Comparison of ENCODE assay signal across 2 cellular contexts in the genomic region with DNA sequence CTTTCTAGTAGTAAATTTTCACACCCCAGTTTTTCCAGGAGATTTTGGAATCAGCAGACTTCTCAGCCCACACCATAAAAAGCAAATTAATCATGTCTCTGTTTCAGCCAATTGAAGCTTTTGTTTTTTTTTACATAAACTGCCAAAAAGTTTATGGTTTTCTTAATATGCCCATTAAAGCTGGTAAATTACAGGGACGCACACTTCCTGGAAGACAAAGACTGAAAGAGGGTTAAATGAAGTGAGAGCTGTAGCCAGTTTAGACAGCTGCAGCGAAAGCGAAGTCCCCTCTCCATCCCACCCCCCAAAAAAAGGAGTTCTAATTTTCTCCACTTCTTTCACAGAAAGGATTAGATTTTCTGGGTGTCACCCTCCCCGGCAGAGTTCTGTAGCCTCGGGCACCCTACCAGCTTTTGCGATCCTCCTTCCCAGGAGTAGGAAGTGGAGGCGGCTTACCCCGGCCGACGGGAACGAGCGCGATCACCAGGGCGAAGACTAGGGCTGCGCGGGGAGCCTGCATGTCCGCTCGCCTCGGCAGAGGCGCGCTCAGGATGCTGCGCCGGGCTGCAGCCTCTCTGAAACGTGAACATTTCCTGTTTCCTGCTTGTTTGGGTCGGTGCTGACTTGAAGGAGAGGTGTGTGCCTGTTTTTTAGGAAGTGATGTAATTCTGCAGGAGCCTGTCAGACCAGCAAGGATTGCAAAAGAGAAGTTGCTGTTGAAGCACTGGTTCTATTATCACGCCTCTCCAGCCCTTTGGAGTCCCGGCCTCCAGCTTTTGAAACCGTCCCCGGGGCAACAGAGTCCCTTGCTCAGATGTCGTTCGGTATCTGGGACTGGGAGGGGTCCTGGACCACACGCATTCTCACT.
A peak's percentile ranks its signal among the peaks of the same experiment; 100 is the strongest.
TF ChIP-seq lines count a peak whose summit lies in the region.

A gene with protein sequence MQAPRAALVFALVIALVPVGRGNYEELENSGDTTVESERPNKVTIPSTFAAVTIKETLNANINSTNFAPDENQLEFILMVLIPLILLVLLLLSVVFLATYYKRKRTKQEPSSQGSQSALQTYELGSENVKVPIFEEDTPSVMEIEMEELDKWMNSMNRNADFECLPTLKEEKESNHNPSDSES (minus strand): TSS at position 584 of the 868 bp plus-strand sequence. CDS start 64 bp downstream, at position 520.

TF ChIP-seq in HEK293T, 16 proteins besides CTCF, POLR2A, EP300 and RAD21 (continued from another document):
- TF ChIP-seq, protein P1, sequence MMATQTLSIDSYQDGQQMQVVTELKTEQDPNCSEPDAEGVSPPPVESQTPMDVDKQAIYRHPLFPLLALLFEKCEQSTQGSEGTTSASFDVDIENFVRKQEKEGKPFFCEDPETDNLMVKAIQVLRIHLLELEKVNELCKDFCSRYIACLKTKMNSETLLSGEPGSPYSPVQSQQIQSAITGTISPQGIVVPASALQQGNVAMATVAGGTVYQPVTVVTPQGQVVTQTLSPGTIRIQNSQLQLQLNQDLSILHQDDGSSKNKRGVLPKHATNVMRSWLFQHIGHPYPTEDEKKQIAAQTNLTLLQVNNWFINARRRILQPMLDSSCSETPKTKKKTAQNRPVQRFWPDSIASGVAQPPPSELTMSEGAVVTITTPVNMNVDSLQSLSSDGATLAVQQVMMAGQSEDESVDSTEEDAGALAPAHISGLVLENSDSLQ (IDR thresholded peaks at IDR 0.05): peak; percentile 55
- no peak for TF ChIP-seq FOXM1 (IDR thresholded peaks at IDR 0.05; ENCODE audit: borderline replicate concordance)

TF ChIP-seq in HepG2, 621 proteins besides CTCF, POLR2A, EP300 and RAD21 (continued from another document):
- TF ChIP-seq, protein P2, sequence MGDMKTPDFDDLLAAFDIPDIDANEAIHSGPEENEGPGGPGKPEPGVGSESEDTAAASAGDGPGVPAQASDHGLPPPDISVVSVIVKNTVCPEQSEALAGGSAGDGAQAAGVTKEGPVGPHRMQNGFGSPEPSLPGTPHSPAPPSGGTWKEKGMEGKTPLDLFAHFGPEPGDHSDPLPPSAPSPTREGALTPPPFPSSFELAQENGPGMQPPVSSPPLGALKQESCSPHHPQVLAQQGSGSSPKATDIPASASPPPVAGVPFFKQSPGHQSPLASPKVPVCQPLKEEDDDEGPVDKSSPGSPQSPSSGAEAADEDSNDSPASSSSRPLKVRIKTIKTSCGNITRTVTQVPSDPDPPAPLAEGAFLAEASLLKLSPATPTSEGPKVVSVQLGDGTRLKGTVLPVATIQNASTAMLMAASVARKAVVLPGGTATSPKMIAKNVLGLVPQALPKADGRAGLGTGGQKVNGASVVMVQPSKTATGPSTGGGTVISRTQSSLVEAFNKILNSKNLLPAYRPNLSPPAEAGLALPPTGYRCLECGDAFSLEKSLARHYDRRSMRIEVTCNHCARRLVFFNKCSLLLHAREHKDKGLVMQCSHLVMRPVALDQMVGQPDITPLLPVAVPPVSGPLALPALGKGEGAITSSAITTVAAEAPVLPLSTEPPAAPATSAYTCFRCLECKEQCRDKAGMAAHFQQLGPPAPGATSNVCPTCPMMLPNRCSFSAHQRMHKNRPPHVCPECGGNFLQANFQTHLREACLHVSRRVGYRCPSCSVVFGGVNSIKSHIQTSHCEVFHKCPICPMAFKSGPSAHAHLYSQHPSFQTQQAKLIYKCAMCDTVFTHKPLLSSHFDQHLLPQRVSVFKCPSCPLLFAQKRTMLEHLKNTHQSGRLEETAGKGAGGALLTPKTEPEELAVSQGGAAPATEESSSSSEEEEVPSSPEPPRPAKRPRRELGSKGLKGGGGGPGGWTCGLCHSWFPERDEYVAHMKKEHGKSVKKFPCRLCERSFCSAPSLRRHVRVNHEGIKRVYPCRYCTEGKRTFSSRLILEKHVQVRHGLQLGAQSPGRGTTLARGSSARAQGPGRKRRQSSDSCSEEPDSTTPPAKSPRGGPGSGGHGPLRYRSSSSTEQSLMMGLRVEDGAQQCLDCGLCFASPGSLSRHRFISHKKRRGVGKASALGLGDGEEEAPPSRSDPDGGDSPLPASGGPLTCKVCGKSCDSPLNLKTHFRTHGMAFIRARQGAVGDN (CRISPR knock-in tag; IDR thresholded peaks at IDR 0.05): peak; percentile 39
- no peak for TF ChIP-seq ZNF7 (CRISPR knock-in tag; IDR thresholded peaks at IDR 0.05)
- TF ChIP-seq ZMYM3 (CRISPR knock-in tag; IDR thresholded peaks at IDR 0.05): no peak
- TF ChIP-seq ZNF331 (CRISPR knock-in tag; IDR thresholded peaks at IDR 0.05): peak; percentile 20; the same call in 1 of the 2 replicates
- TF ChIP-seq ZNF460 (CRISPR knock-in tag; IDR thresholded peaks at IDR 0.05; ENCODE audit: borderline replicate concordance): no peak
- peak; percentile 35; the same call in 1 of the 2 replicates for TF ChIP-seq EZH2 (conservative IDR thresholded peaks at IDR 0.05; ENCODE audit: low read depth, low read length)
- no peak for TF ChIP-seq ZNF260 (CRISPR knock-in tag; IDR thresholded peaks at IDR 0.05; ENCODE audit: borderline replicate concordance, low read depth)
- TF ChIP-seq CC2D1A (CRISPR knock-in tag; IDR thresholded peaks at IDR 0.05): no peak
- TF ChIP-seq, protein P3, sequence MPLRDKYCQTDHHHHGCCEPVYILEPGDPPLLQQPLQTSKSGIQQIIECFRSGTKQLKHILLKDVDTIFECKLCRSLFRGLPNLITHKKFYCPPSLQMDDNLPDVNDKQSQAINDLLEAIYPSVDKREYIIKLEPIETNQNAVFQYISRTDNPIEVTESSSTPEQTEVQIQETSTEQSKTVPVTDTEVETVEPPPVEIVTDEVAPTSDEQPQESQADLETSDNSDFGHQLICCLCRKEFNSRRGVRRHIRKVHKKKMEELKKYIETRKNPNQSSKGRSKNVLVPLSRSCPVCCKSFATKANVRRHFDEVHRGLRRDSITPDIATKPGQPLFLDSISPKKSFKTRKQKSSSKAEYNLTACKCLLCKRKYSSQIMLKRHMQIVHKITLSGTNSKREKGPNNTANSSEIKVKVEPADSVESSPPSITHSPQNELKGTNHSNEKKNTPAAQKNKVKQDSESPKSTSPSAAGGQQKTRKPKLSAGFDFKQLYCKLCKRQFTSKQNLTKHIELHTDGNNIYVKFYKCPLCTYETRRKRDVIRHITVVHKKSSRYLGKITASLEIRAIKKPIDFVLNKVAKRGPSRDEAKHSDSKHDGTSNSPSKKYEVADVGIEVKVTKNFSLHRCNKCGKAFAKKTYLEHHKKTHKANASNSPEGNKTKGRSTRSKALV (CRISPR knock-in tag; IDR thresholded peaks at IDR 0.05): peak; percentile 62; the same call in 1 of the 2 replicates
- TF ChIP-seq CBX2 (IDR thresholded peaks at IDR 0.05; ENCODE audit: low read depth, low read length): 0 out of 2 replicates have a peak, but pooled peaks have one; percentile 47
- no peak for TF ChIP-seq CBX2 (CRISPR knock-in tag; IDR thresholded peaks at IDR 0.05; ENCODE audit: low read depth)
- TF ChIP-seq DNMT3B (CRISPR knock-in tag; conservative IDR thresholded peaks at IDR 0.05): no peak
